ENCODE assay signal across 12 cellular contexts in genomic region chr10:42549851-42550250, GRCh38.
"Had no signal": no experiment of that assay in that cellular context is flagged by ENCODE, and none has a peak within 500 bp of the region (broad histone marks: within the 10 kb centered on the region; RNA-seq: fewer than 3 reads in every experiment).

No MANE protein-coding gene starts in this region.

- H3K27ac ChIP-seq: colonic mucosa, foreskin keratinocyte, sigmoid colon, testis had no signal

- H3K27me3 Mint-ChIP-seq: naive B cell had no signal

- H3K9me3 ChIP-seq: colonic mucosa, testis had no signal

- H3K36me3 ChIP-seq: colonic mucosa had no signal

- H3K27me3 ChIP-seq: colonic mucosa, foreskin keratinocyte, sigmoid colon, testis had no signal

- FAIRE-seq: islet of Langerhans had no signal

- H3K4me3 ChIP-seq: colonic mucosa, sigmoid colon, testis had no signal

- DNase-seq: activated CD4-positive, alpha-beta T cell treated with anti-CD3 and anti-CD28 coated beads for 4 hours; activated CD8-positive, alpha-beta memory T cell treated with anti-CD3 and anti-CD28 coated beads for 24 hours; activated gamma-delta T cell treated with Interleukin-2 at 50 U/mL for 16 hours; activated T-cell treated with anti-CD3 and anti-CD28 coated beads for 4 hours; colonic mucosa; foreskin keratinocyte; naive B cell; sigmoid colon; stimulated activated naive CD4-positive, alpha-beta T cell treated with Interleukin-2 at 50 U/mL for 16 hours; T-helper 1 cell; testis had no signal

- ATAC-seq: foreskin keratinocyte had no signal

- H3K4me1 ChIP-seq: testis had no signal
